ENCODE assay signal across 1 cellular context in the genomic region with DNA sequence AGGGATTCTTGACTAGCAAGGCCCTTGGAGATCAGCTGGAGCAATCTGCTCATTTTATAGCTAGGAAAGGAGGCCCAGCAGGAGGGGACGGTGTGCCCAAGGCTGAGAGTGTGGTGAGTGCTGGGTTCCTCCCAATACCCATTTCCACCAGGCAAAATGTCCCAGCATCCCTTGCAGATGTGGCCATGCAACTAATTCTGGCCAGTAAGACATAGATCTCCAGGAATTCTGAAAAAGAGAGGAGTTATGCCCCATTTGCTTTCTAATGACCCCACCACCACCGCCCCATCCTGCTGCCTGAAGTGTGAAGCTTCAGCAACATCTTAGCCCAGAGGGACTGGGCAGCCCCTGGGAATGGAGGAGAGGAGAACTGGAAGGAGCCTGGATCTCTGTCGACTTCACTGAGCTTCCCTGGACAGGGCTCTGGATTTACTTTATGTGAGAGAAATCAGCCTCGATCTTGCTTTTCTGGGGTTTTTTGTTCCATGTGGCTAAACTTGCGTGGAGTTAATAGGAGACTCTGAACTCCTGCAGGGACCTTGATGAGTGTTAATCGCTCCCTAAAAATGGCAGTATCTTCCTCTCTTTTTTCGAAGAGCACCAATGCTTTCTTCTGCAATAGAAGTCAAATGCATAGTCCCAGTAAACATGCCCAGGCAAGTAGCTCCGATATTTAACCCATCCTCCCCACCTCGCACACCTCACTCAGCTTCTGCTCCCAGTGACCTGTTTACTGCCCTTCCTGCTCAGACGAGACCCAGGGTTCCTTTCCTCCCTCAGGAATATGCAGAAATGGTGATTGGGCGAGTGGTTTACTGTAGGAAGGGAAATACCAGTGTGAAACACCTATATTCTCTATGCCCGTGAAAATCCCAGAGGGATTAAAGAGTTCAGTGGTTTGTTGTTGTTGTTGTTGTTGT.
TF ChIP-seq lines count a peak whose summit lies in the region.

No MANE protein-coding gene starts in this region.

TF ChIP-seq in WTC11, 78 proteins besides CTCF, POLR2A, EP300 and RAD21 (continued from another document):
- no peak for TF ChIP-seq AR (CRISPR knock-in tag; IDR thresholded peaks at IDR 0.05)
